In genomic region chr12:12646483-12647072, GRCh38 we compare ENCODE assay signal across 1 cellular context.
TF ChIP-seq lines count a peak whose summit lies in the region.

No MANE protein-coding gene starts in this region.

TF ChIP-seq in H1, 55 proteins besides CTCF, POLR2A, EP300 and RAD21 (continued from another document):
- TF ChIP-seq SUZ12 (IDR thresholded peaks at IDR 0.05; ENCODE audit: low read length), result no peak
- no peak for TF ChIP-seq ATF2 (IDR thresholded peaks at IDR 0.05; ENCODE audit: low read length)
- no peak for TF ChIP-seq BACH1 (IDR thresholded peaks at IDR 0.05; ENCODE audit: low read length)
- no peak for TF ChIP-seq BRCA1 (IDR thresholded peaks at IDR 0.05; ENCODE audit: low read depth, low read length)
- TF ChIP-seq NANOG (IDR thresholded peaks at IDR 0.05; ENCODE audit: insufficient read depth, low read depth, low read length, poor library complexity, severe bottlenecking), result no peak
- no peak for TF ChIP-seq FOSL1 (IDR thresholded peaks at IDR 0.05; ENCODE audit: insufficient read depth, low read depth, low read length)
- no peak for TF ChIP-seq CHD1 (IDR thresholded peaks at IDR 0.05; ENCODE audit: low read depth, low read length)
- no peak for TF ChIP-seq USF2 (IDR thresholded peaks at IDR 0.05; ENCODE audit: low read length)
- TF ChIP-seq RXRA (IDR thresholded peaks at IDR 0.05; ENCODE audit: insufficient read depth, low read depth, low read length), result no peak
- TF ChIP-seq EZH2 (IDR thresholded peaks at IDR 0.05; ENCODE audit: low read depth, low read length, severe bottlenecking), result no peak
- TF ChIP-seq, protein P1, sequence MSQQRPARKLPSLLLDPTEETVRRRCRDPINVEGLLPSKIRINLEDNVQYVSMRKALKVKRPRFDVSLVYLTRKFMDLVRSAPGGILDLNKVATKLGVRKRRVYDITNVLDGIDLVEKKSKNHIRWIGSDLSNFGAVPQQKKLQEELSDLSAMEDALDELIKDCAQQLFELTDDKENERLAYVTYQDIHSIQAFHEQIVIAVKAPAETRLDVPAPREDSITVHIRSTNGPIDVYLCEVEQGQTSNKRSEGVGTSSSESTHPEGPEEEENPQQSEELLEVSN (IDR thresholded peaks at IDR 0.05), result no peak
- TF ChIP-seq RBBP5 (IDR thresholded peaks at IDR 0.05; ENCODE audit: borderline replicate concordance, low read depth, low read length), result no peak
- TF ChIP-seq KDM5A (IDR thresholded peaks at IDR 0.05; ENCODE audit: low read length), result no peak
- no peak for TF ChIP-seq HDAC2 (IDR thresholded peaks at IDR 0.05; ENCODE audit: borderline replicate concordance in 1 of 2, low read depth in 2 of 2, low read length in 2 of 2)
